In genomic region chr7:117751775-117752174, GRCh38 we compare ENCODE assay signal across 31 cellular contexts.
A peak's percentile ranks its signal among the peaks of the same experiment; 100 is the strongest.
DNase-seq lines count a peak whose midpoint lies in the region; ATAC-seq and TF ChIP-seq lines count a peak whose summit lies in the region.
"Had no signal": no experiment of that assay in that cellular context is flagged by ENCODE, and none has a peak within 500 bp of the region (broad histone marks: within the 10 kb centered on the region; RNA-seq: fewer than 3 reads in every experiment).

No MANE protein-coding gene starts in this region.

- H3K4me3 ChIP-seq in left ventricle myocardium inferior (no peak overlapping the region), left lung (no peak overlapping the region)
- H3K4me3 ChIP-seq: esophagus muscularis mucosa, GM12878, HAP-1, K562, spleen, thoracic aorta, vagina had no signal

- no peaks in the 10 kb centered on the region for H3K36me3 ChIP-seq in left ventricle myocardium inferior
- H3K36me3 ChIP-seq in left lung = no peaks in the 10 kb centered on the region
- H3K36me3 ChIP-seq: HAP-1, thoracic aorta had no signal

- H3K4me1 ChIP-seq in left ventricle myocardium inferior = no peaks in the 10 kb centered on the region
- no peaks in the 10 kb centered on the region for H3K4me1 ChIP-seq in left lung
- H3K4me1 ChIP-seq: esophagus muscularis mucosa, foreskin keratinocyte, vagina had no signal

- no peak overlapping the region for H3K27ac ChIP-seq in left ventricle myocardium inferior (replicated peaks)
- no peak overlapping the region for H3K27ac ChIP-seq in left lung
- peak overlapping the region; percentile 67 for H3K27ac ChIP-seq in temporal lobe (ENCODE audit: low read depth, low read length)
- H3K27ac ChIP-seq: 22Rv1, esophagus muscularis mucosa, foreskin keratinocyte, RWPE1, spleen, thoracic aorta, vagina had no signal

- DNase-seq in Right ventricle myocardium inferior (ENCODE audit: missing footprints) (no peak), left ventricle myocardium inferior (no peak), cerebellar cortex (ENCODE audit: low spot score) (peak; percentile 2), left lung (no peak), NCI-H1105 treated with DMSO at 0.1 percent for 48 hours (lab: John Stamatoyannopoulos, UW) (no peak)
- no peak for DNase-seq in stimulated activated CD4-positive, alpha-beta T cell treated with anti-CD3 and anti-CD28 coated beads, Interleukin-4, amount 100 ng/mL, for 1 hour
- DNase-seq: activated B cell treated with CpG ODN at 0.5 μM for 24 hours; activated CD8-positive, alpha-beta memory T cell treated with anti-CD3 and anti-CD28 coated beads, Interleukin-2, amount 10 ng/mL, durations not matched to agents 7 days and 5 days; activated naive CD4-positive, alpha-beta T cell treated with anti-CD3 and anti-CD28 coated beads, Interleukin-2, amount 10 ng/mL, durations not matched to agents 7 days and 5 days; amniotic stem cell; CD4-positive, CD25-positive, alpha-beta regulatory T cell; cortex of kidney; endodermal cell; foreskin keratinocyte; naive thymus-derived CD8-positive, alpha-beta T cell; NCI-H1417; NCI-H2081; NCI-H774; spleen; stimulated activated CD4-positive, alpha-beta T cell treated with anti-CD3 and anti-CD28 coated beads, Interleukin-2, amount 100 ng/mL, for 48 hours had no signal

- H3K27me3 ChIP-seq in left ventricle myocardium inferior (ENCODE audit: low read depth) (no peaks in the 10 kb centered on the region), left lung (no peaks in the 10 kb centered on the region)
- H3K27me3 ChIP-seq: esophagus muscularis mucosa, foreskin keratinocyte, spleen, vagina had no signal

- H3K9me3 ChIP-seq in left ventricle myocardium inferior (replicated peaks) = no peaks in the 10 kb centered on the region
- no peaks in the 10 kb centered on the region for H3K9me3 ChIP-seq in left lung
- H3K9me3 ChIP-seq: esophagus muscularis mucosa, HAP-1, spleen, thoracic aorta, vagina had no signal

- intact Hi-C loops in Right ventricle myocardium inferior (cut with DNase I) = loop anchor here (5.0 kb wide), 1 partner anchor 401 kb away; no protein-coding TSS in a partner anchor
- intact Hi-C loops in left ventricle myocardium inferior (cut with micrococcal nuclease) = loop anchor here (10.0 kb wide), 1 partner anchor 353 kb away; no protein-coding TSS in a partner anchor
- intact Hi-C loops in left lung (cut with DNase I) = no loop called here

- no peak for TF ChIP-seq CTCF in left ventricle myocardium inferior (IDR thresholded peaks at IDR 0.05; ENCODE audit: borderline replicate concordance)
- no peak for TF ChIP-seq CTCF in left lung (IDR thresholded peaks at IDR 0.05)

- peak; percentile 70 for ATAC-seq in Right ventricle myocardium inferior
- ATAC-seq in left lung = peak; percentile 47
- ATAC-seq in GM18873 (IDR thresholded peaks at IDR 0.05; ENCODE audit: low FRiP score, unreplicated experiment) = no peak
- ATAC-seq: activated CD8-positive, alpha-beta memory T cell treated with anti-CD3 and anti-CD28 coated beads, Interleukin-2, amount 10 ng/mL, durations not matched to agents 7 days and 5 days; foreskin keratinocyte; GM12878; K562; naive thymus-derived CD8-positive, alpha-beta T cell; stimulated activated memory B cell treated with anti-CD40 and anti-IgM and Interleukin-4, amounts not matched to agents 10 μg/mL and 1 μg/mL and 100 μg/mL, for 72 hours had no signal

Comparison
In these comparisons a context has a peak if more than half of its experiments do, and no peak if none do; other contexts are left out.
1. intact Hi-C loops: an anchor here in Right ventricle myocardium inferior (5.0 kb wide) and left ventricle myocardium inferior (10.0 kb wide); none called in left lung.